Comparison of ENCODE assay signal across 9 cellular contexts in genomic region chr1:109399326-109399957, GRCh38. TPM values are rescaled to one million over a fixed set of nuclear protein-coding genes. Genes with fewer than 3 reads are reported as not detected.
A peak's percentile ranks its signal among the peaks of the same experiment; 100 is the strongest.
DNase-seq lines count a peak whose midpoint lies in the region; FAIRE-seq and TF ChIP-seq lines count a peak whose summit lies in the region.
"Had no signal": no experiment of that assay in that cellular context is flagged by ENCODE, and none has a peak within 500 bp of the region (broad histone marks: within the 10 kb centered on the region; RNA-seq: fewer than 3 reads in every experiment).

No MANE protein-coding gene starts in this region.

- H3K27me3 Mint-ChIP-seq in activated naive CD4-positive, alpha-beta T cell treated with anti-CD3 and anti-CD28 coated beads, Interleukin-2, amount 50 U/mL, for 24 hours, result peaks cover 26% of the 10 kb centered on the region
- H3K27me3 Mint-ChIP-seq in activated T-helper 2 cell treated with anti-CD3 and anti-CD28 coated beads, Interferon-gamma antibody, Interleukin-2, Interleukin-4, amounts not matched to agents 10 μg/mL and 5 μg/mL and 100 μg/mL, durations not matched to agents 14 hours and 24 hours and 36 hours (ENCODE audit: low read depth), result peaks cover 39% of the 10 kb centered on the region

- CTCF ChIA-PET in endothelial cell of umbilical vein (lab: Charles Lee), result interaction anchor here (0.8 to 9.3 kb wide), 29 partner anchors 9 to 451 kb away, joined by 3 to 282 read pairs (median 4); partner anchors contain the start of genes CELSR2, PSRC1 and SARS1

- no peak for DNase-seq in activated naive CD4-positive, alpha-beta T cell (lab: John Stamatoyannopoulos, UW)
- DNase-seq in NCI-H1092 treated with DMSO at 0.1 percent for 48 hours (lab: John Stamatoyannopoulos, UW), result peak; percentile 58
- DNase-seq in SJCRH30, result peak; percentile 25 to 87
- DNase-seq in endothelial cell of umbilical vein (ENCODE audit: low read depth, low spot score), result peak; percentile 83
- DNase-seq in myocyte (ENCODE audit: low read depth), result peak; percentile 78
- DNase-seq in NCI-H226, result no peak
- no peak for DNase-seq in activated T-helper 2 cell treated with anti-CD3 and anti-CD28 coated beads, Interferon-gamma antibody, Interleukin-2, Interleukin-4, amounts not matched to agents 10 μg/mL and 5 μg/mL and 100 μg/mL, durations not matched to agents 14 hours and 24 hours and 36 hours (ENCODE audit: low spot score)

- H3K9me3 ChIP-seq in SJCRH30 (replicated peaks) (no peaks in the 10 kb centered on the region), endothelial cell of umbilical vein (replicated peaks; ENCODE audit: control insufficient read depth, insufficient read depth, low read length) (no peaks in the 10 kb centered on the region)

- no peaks in the 10 kb centered on the region for H3K36me3 Mint-ChIP-seq in activated naive CD4-positive, alpha-beta T cell treated with anti-CD3 and anti-CD28 coated beads, Interleukin-2, amount 50 U/mL, for 24 hours
- H3K36me3 Mint-ChIP-seq in activated T-helper 2 cell treated with anti-CD3 and anti-CD28 coated beads, Interferon-gamma antibody, Interleukin-2, Interleukin-4, amounts not matched to agents 10 μg/mL and 5 μg/mL and 100 μg/mL, durations not matched to agents 14 hours and 24 hours and 36 hours (ENCODE audit: low read depth), result peaks cover 26% of the 10 kb centered on the region

- H3K4me3 Mint-ChIP-seq in activated naive CD4-positive, alpha-beta T cell treated with anti-CD3 and anti-CD28 coated beads, Interleukin-2, amount 50 U/mL, for 24 hours, result peak overlapping the region; percentile 39
- no peak overlapping the region for H3K4me3 Mint-ChIP-seq in activated T-helper 2 cell treated with anti-CD3 and anti-CD28 coated beads, Interferon-gamma antibody, Interleukin-2, Interleukin-4, amounts not matched to agents 10 μg/mL and 5 μg/mL and 100 μg/mL, durations not matched to agents 14 hours and 24 hours and 36 hours (ENCODE audit: low read depth)
- H3K4me3 Mint-ChIP-seq: stimulated activated naive CD8-positive, alpha-beta T cell treated with anti-CD3 and anti-CD28 coated beads, Interleukin-15, Interleukin-2, amounts not matched to agents 100 ng/mL and 50 ng/mL, for 24 hours had no signal

- peaks cover 22% of the 10 kb centered on the region for H3K36me3 ChIP-seq in SJCRH30
- peaks cover 5 to 7% of the 10 kb centered on the region in 2 experiments for H3K36me3 ChIP-seq in endothelial cell of umbilical vein (ENCODE audit: control insufficient read depth in 2 of 2, extremely low read depth in 1 of 2, insufficient read depth in 2 of 2, low read length in 2 of 2)

- peaks cover 22% of the 10 kb centered on the region for H3K4me1 Mint-ChIP-seq in activated naive CD4-positive, alpha-beta T cell treated with anti-CD3 and anti-CD28 coated beads, Interleukin-2, amount 50 U/mL, for 24 hours
- peaks cover 10% of the 10 kb centered on the region for H3K4me1 Mint-ChIP-seq in activated T-helper 2 cell treated with anti-CD3 and anti-CD28 coated beads, Interferon-gamma antibody, Interleukin-2, Interleukin-4, amounts not matched to agents 10 μg/mL and 5 μg/mL and 100 μg/mL, durations not matched to agents 14 hours and 24 hours and 36 hours (ENCODE audit: low read depth)

- no peaks in the 10 kb centered on the region for H4K20me1 ChIP-seq in endothelial cell of umbilical vein (replicated peaks; ENCODE audit: control insufficient read depth, extremely low read depth, insufficient read depth, low read length)

- H3K4me3 ChIP-seq in SJCRH30, result no peak overlapping the region
- H3K4me3 ChIP-seq in endothelial cell of umbilical vein (replicated peaks in 1 of 3; ENCODE audit: insufficient read depth in 1 of 3, low read depth in 1 of 3, low read length in 3 of 3), result no peak overlapping the region

- H3K9me1 ChIP-seq in endothelial cell of umbilical vein (replicated peaks; ENCODE audit: control insufficient read depth, extremely low read depth, insufficient read depth, low read length), result no peaks in the 10 kb centered on the region

- TF ChIP-seq CTCF in endothelial cell of umbilical vein (IDR thresholded peaks at IDR 0.05; ENCODE audit: extremely low read depth in 1 of 2, insufficient read depth in 1 of 2, low read depth in 1 of 2, low read length in 2 of 2), result peak in 1 of 2 donors; percentile 27

- H3K27ac ChIP-seq in SJCRH30 (no peak overlapping the region), endothelial cell of umbilical vein (ENCODE audit: insufficient read depth, low read depth, low read length) (no peak overlapping the region)

- no peak for TF ChIP-seq POLR2A in endothelial cell of umbilical vein (IDR thresholded peaks at IDR 0.05; ENCODE audit: low read depth, low read length)

- BruUV-seq in endothelial cell of umbilical vein (replicated peaks; lab: Mats Ljungman, UMichigan), result no TSS peak

- no peak overlapping the region for H3K27ac Mint-ChIP-seq in activated naive CD4-positive, alpha-beta T cell treated with anti-CD3 and anti-CD28 coated beads, Interleukin-2, amount 50 U/mL, for 24 hours
- no peak overlapping the region for H3K27ac Mint-ChIP-seq in activated T-helper 2 cell treated with anti-CD3 and anti-CD28 coated beads, Interferon-gamma antibody, Interleukin-2, Interleukin-4, amounts not matched to agents 10 μg/mL and 5 μg/mL and 100 μg/mL, durations not matched to agents 14 hours and 24 hours and 36 hours
- H3K27ac Mint-ChIP-seq: stimulated activated naive CD8-positive, alpha-beta T cell treated with anti-CD3 and anti-CD28 coated beads, Interleukin-15, Interleukin-2, amounts not matched to agents 100 ng/mL and 50 ng/mL, for 24 hours had no signal

- H3K4me2 ChIP-seq in endothelial cell of umbilical vein (ENCODE audit: insufficient read depth, low read length), result no peak overlapping the region

- H3K9ac ChIP-seq in endothelial cell of umbilical vein (replicated peaks; ENCODE audit: extremely low read depth, insufficient read depth, low read length), result no peak overlapping the region

- no peaks in the 10 kb centered on the region for H3K79me2 ChIP-seq in endothelial cell of umbilical vein (ENCODE audit: control insufficient read depth, insufficient read depth, low read length)

- peaks cover 25% of the 10 kb centered on the region for H3K4me1 ChIP-seq in SJCRH30
- H3K4me1 ChIP-seq in endothelial cell of umbilical vein (ENCODE audit: control insufficient read depth, extremely low read depth, insufficient read depth, low read length), result peaks cover 9% of the 10 kb centered on the region

- no peaks in the 10 kb centered on the region for H3K9me3 Mint-ChIP-seq in activated naive CD4-positive, alpha-beta T cell treated with anti-CD3 and anti-CD28 coated beads, Interleukin-2, amount 50 U/mL, for 24 hours
- no peaks in the 10 kb centered on the region for H3K9me3 Mint-ChIP-seq in activated T-helper 2 cell treated with anti-CD3 and anti-CD28 coated beads, Interferon-gamma antibody, Interleukin-2, Interleukin-4, amounts not matched to agents 10 μg/mL and 5 μg/mL and 100 μg/mL, durations not matched to agents 14 hours and 24 hours and 36 hours
- H3K9me3 Mint-ChIP-seq: stimulated activated naive CD8-positive, alpha-beta T cell treated with anti-CD3 and anti-CD28 coated beads, Interleukin-15, Interleukin-2, amounts not matched to agents 100 ng/mL and 50 ng/mL, for 24 hours had no signal

- intact Hi-C loops in endothelial cell of umbilical vein (cut with micrococcal nuclease), result loop anchor here (1.0 to 5.0 kb wide), 6 partner anchors 27 to 567 kb away; partner anchors contain the start of gene PSMA5
- intact Hi-C loops in activated T-helper 2 cell treated with anti-CD3 and anti-CD28 coated beads, Interferon-gamma antibody, Interleukin-2, Interleukin-4, amounts not matched to agents 10 μg/mL and 5 μg/mL and 100 μg/mL, durations not matched to agents 14 hours and 24 hours and 36 hours (cut with micrococcal nuclease), result loop anchor here (1.0 to 5.0 kb wide), 4 partner anchors 27 to 187 kb away; partner anchors contain the start of genes PSMA5 and SARS1

- no peak overlapping the region for H2AFZ ChIP-seq in endothelial cell of umbilical vein (ENCODE audit: low read depth, low read length)

- H3K27me3 ChIP-seq in SJCRH30 (no peaks in the 10 kb centered on the region), endothelial cell of umbilical vein (ENCODE audit: control insufficient read depth in 2 of 2, insufficient read depth in 2 of 2, low read length in 2 of 2) (peaks cover 13 to 16% of the 10 kb centered on the region in 2 experiments)

- FAIRE-seq in endothelial cell of umbilical vein (lab: Jason Lieb, UNC), result peak; percentile 61

- dilution Hi-C loops in endothelial cell of umbilical vein (cut with MboI; ENCODE audit: extremely low pct_ligation_motif_present, low sequenced_read_pairs), result no loop called here

- POLR2A ChIA-PET in endothelial cell of umbilical vein (lab: Charles Lee), result no interaction called here

RNA-seq across cellular contexts. Expression of gene SORT1, which starts 1.7 kb away (rescaled TPM):
- 36.9 and 41.1 TPM in 2 replicates for total RNA-seq in SJCRH30 (2014; rRNA removed; shearing (Covaris generic))
- 16.8 and 17.8 TPM in 2 replicates for total RNA-seq in endothelial cell of umbilical vein
- 6.4 and 6.8 TPM in 2 replicates for polyA plus RNA-seq in endothelial cell of umbilical vein
- polyA plus RNA-seq in endothelial cell of umbilical vein (2011; cell fraction: cytosol; rRNA removed), result 4.8 and 5.4 TPM in 2 replicates
- 3.9 and 4.5 TPM in 2 replicates for polyA plus RNA-seq in endothelial cell of umbilical vein (2011; cell fraction: nucleus; rRNA removed)
- polyA plus RNA-seq in endothelial cell of umbilical vein (2012), result 4.3 and 5.0 TPM in 2 replicates
- 17.9 and 22.7 TPM in 2 replicates for polyA minus RNA-seq in endothelial cell of umbilical vein
- polyA minus RNA-seq in endothelial cell of umbilical vein (2011; cell fraction: cytosol; rRNA and poly(A)+ RNA removed), result 23.8 TPM
- polyA minus RNA-seq in endothelial cell of umbilical vein (2011; cell fraction: nucleus; rRNA and poly(A)+ RNA removed), result 8.3 and 10.6 TPM in 2 replicates
- 61.8 and 69.7 TPM in 2 replicates for total RNA-seq in myocyte
- 91.6 TPM for polyA plus RNA-seq in myocyte (2012)
- total RNA-seq in activated T-helper 2 cell treated with anti-CD3 and anti-CD28 coated beads, Interferon-gamma antibody, Interleukin-2, Interleukin-4, amounts not matched to agents 10 μg/mL and 5 μg/mL and 100 μg/mL, durations not matched to agents 14 hours and 24 hours and 36 hours, result 1.1 and 1.9 TPM in 2 replicates

RNA-seq across cellular contexts. Expression of gene PSMA5, which starts 26.8 kb away (rescaled TPM):
- total RNA-seq in SJCRH30 (2014; rRNA removed; shearing (Covaris generic)), result 81.9 and 82.3 TPM in 2 replicates
- total RNA-seq in endothelial cell of umbilical vein, result 112 and 125 TPM in 2 replicates
- 87.9 and 98.1 TPM in 2 replicates for polyA plus RNA-seq in endothelial cell of umbilical vein
- 116 and 124 TPM in 2 replicates for polyA plus RNA-seq in endothelial cell of umbilical vein (2011; cell fraction: cytosol; rRNA removed)
- 60.3 and 69.7 TPM in 2 replicates for polyA plus RNA-seq in endothelial cell of umbilical vein (2011; cell fraction: nucleus; rRNA removed)
- polyA plus RNA-seq in endothelial cell of umbilical vein (2012), result 90.3 and 119 TPM in 2 replicates
- polyA minus RNA-seq in endothelial cell of umbilical vein, result 70.1 and 75.4 TPM in 2 replicates
- 95.6 TPM for polyA minus RNA-seq in endothelial cell of umbilical vein (2011; cell fraction: cytosol; rRNA and poly(A)+ RNA removed)
- 25.1 and 65.4 TPM in 2 replicates for polyA minus RNA-seq in endothelial cell of umbilical vein (2011; cell fraction: nucleus; rRNA and poly(A)+ RNA removed)
- total RNA-seq in myocyte, result 58.4 and 72.8 TPM in 2 replicates
- 96.2 TPM for polyA plus RNA-seq in myocyte (2012)
- total RNA-seq in activated T-helper 2 cell treated with anti-CD3 and anti-CD28 coated beads, Interferon-gamma antibody, Interleukin-2, Interleukin-4, amounts not matched to agents 10 μg/mL and 5 μg/mL and 100 μg/mL, durations not matched to agents 14 hours and 24 hours and 36 hours, result 257 and 281 TPM in 2 replicates

Comparison
In these comparisons a context has a peak if more than half of its experiments do, and no peak if none do; other contexts are left out.
1. DNase-seq: peak in NCI-H1092 treated with DMSO at 0.1 percent for 48 hours (single experiment), SJCRH30 (2 of 2), endothelial cell of umbilical vein (single experiment) and myocyte (single experiment); none in activated naive CD4-positive, alpha-beta T cell (0 of 4), NCI-H226 (single experiment) and activated T-helper 2 cell treated with anti-CD3 and anti-CD28 coated beads, Interferon-gamma antibody, Interleukin-2, Interleukin-4, amounts not matched to agents 10 μg/mL and 5 μg/mL and 100 μg/mL, durations not matched to agents 14 hours and 24 hours and 36 hours (single experiment).